32 cellular contexts compared by ENCODE assay signal in the genomic region with DNA sequence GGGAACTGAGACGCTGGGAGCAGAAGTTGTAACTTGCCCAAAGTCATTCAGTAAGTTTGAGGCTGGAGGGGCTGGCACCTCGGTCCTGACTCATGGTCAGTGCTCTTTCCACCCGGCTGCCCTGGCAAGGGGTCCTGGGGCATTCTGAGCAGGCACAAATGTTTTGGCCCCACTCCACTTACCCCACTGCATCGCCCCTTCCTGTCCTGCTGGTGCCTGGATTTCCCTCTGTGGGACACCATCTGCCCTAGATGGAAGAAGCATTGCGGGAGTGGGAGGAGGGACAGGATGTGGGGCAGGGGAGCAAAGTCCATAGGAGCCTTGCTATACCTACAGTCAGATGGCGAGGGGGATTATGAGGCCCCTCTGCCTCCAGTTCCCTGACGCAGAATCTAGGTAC. TPM values are rescaled to one million over a fixed set of nuclear protein-coding genes. Genes with fewer than 3 reads are reported as not detected.
DNase-seq lines count a peak whose midpoint lies in the region; ATAC-seq and TF ChIP-seq lines count a peak whose summit lies in the region.
"Had no signal": no experiment of that assay in that cellular context is flagged by ENCODE, and none has a peak within 500 bp of the region (broad histone marks: within the 10 kb centered on the region; RNA-seq: fewer than 3 reads in every experiment).

No MANE protein-coding gene starts in this region.

- no peaks in the 10 kb centered on the region for H3K36me3 ChIP-seq in tibial nerve
- H3K36me3 ChIP-seq: uterus had no signal

- H3K27ac ChIP-seq in tibial nerve: peak overlapping the region in 3 of 4 donors; percentile 50 to 92 (median 60)
- H3K27ac ChIP-seq: 22Rv1, epithelial cell of prostate, VCaP had no signal

- ATAC-seq in HG03520 (IDR thresholded peaks at IDR 0.05; ENCODE audit: unreplicated experiment): no peak
- ATAC-seq in GM19395 (IDR thresholded peaks at IDR 0.05; ENCODE audit: unreplicated experiment): no peak
- ATAC-seq in GM21786 (IDR thresholded peaks at IDR 0.05; ENCODE audit: unreplicated experiment): no peak
- ATAC-seq: activated naive CD8-positive, alpha-beta T cell treated with anti-CD3 and anti-CD28 coated beads, Interleukin-2, amount 50 U/mL, for 24 hours; activated T-cell treated with anti-CD3 and anti-CD28 coated beads, Interleukin-2, amount 50 U/mL, for 4 hours; GM23338; right cardiac atrium; stimulated activated effector memory CD8-positive, alpha-beta T cell treated with anti-CD3 and anti-CD28 coated beads, Interleukin-12 subunit alpha, Interleukin-12 subunit beta, amount 100 ng/mL, for 72 hours had no signal

- 60 to 83% methylated on average over 6 to 7 of the region's 7 CpGs for WGBS in tibial nerve, 2 donors

- no peak overlapping the region for H3K4me3 ChIP-seq in tibial nerve
- H3K4me3 ChIP-seq: GM23338, uterus had no signal

- H3K36me3 Mint-ChIP-seq in brain: no peaks in the 10 kb centered on the region
- no peaks in the 10 kb centered on the region for H3K36me3 Mint-ChIP-seq in nephron (ENCODE audit: low read depth)

- H3K27me3 Mint-ChIP-seq in brain (peaks cover 8% of the 10 kb centered on the region), nephron (ENCODE audit: low read depth) (peaks cover 20% of the 10 kb centered on the region)

- H3K4me1 ChIP-seq in tibial nerve: peaks cover 0 to 79% (median 12%) of the 10 kb centered on the region in 4 donors

- H3K4me3 Mint-ChIP-seq in brain (peak overlapping the region in 2 of 5 experiments; percentile 54 to 67), nephron (no peak overlapping the region)
- H3K4me3 Mint-ChIP-seq: activated naive CD8-positive, alpha-beta T cell treated with anti-CD3 and anti-CD28 coated beads, Interleukin-2, amount 50 U/mL, for 24 hours; activated T-cell treated with anti-CD3 and anti-CD28 coated beads, Interleukin-2, amount 50 U/mL, for 4 hours; CD4-positive, alpha-beta T cell; GM23338; nephron progenitor cell; stimulated activated effector memory CD8-positive, alpha-beta T cell treated with anti-CD3 and anti-CD28 coated beads, Interleukin-12 subunit alpha, Interleukin-12 subunit beta, amount 100 ng/mL, for 72 hours had no signal

- TF ChIP-seq EP300 in tibial nerve (IDR thresholded peaks at IDR 0.05): no peak

- DNase-seq in DMS 273 (lab: John Stamatoyannopoulos, UW; ENCODE audit: unreplicated experiment) (peak; percentile 45), DMS 273 treated with DMSO at 0.1 percent for 48 hours (lab: John Stamatoyannopoulos, UW) (no peak), tibial nerve (ENCODE audit: low spot score in 2 of 2) (no peak)
- DNase-seq: activated CD4-positive, alpha-beta T cell treated with anti-CD3 and anti-CD28 coated beads for 48 hours; activated gamma-delta T cell treated with Interleukin-2 at 50 U/mL for 16 hours; activated naive CD8-positive, alpha-beta T cell treated with anti-CD3 and anti-CD28 coated beads, Interleukin-2, amount 50 U/mL, for 24 hours; activated T-cell treated with anti-CD3 and anti-CD28 coated beads, Interleukin-2, amount 50 U/mL, for 4 hours; CD4-positive, alpha-beta T cell; cerebellar nuclear complex; effector CD8-positive, alpha-beta T cell; EL; KBM-7; NCI-H2081; NCI-H2227 treated with DMSO at 0.1 percent for 48 hours; nephron progenitor cell; SK-N-SH; stimulated activated CD4-positive, alpha-beta T cell treated with anti-CD3 and anti-CD28 coated beads, Interleukin-12 subunit alpha, Interleukin-12 subunit beta, amount 100 ng/mL, for 4 hours; stimulated activated CD4-positive, alpha-beta T cell treated with anti-CD3 and anti-CD28 coated beads, Interleukin-4, amount 100 ng/mL, for 24 hours; uterus had no signal

- peaks cover 89% of the 10 kb centered on the region for H3K4me1 Mint-ChIP-seq in brain
- peaks cover 61% of the 10 kb centered on the region for H3K4me1 Mint-ChIP-seq in nephron

- H3K27me3 ChIP-seq in tibial nerve: no peaks in the 10 kb centered on the region
- H3K27me3 ChIP-seq: uterus had no signal

- TF ChIP-seq CTCF in brain (conservative IDR thresholded peaks at IDR 0.05) (no peak), nephron (IDR thresholded peaks at IDR 0.05; ENCODE audit: unreplicated experiment in 3 of 3) (no peak), tibial nerve (IDR thresholded peaks at IDR 0.05) (no peak)

- TF ChIP-seq POLR2A in tibial nerve (IDR thresholded peaks at IDR 0.05): no peak

- H3K9me3 Mint-ChIP-seq in brain (no peaks in the 10 kb centered on the region), nephron (no peaks in the 10 kb centered on the region)
- H3K9me3 Mint-ChIP-seq: activated naive CD8-positive, alpha-beta T cell treated with anti-CD3 and anti-CD28 coated beads, Interleukin-2, amount 50 U/mL, for 24 hours; activated T-cell treated with anti-CD3 and anti-CD28 coated beads, Interleukin-2, amount 50 U/mL, for 4 hours; CD4-positive, alpha-beta T cell; GM23338; nephron progenitor cell; stimulated activated effector memory CD8-positive, alpha-beta T cell treated with anti-CD3 and anti-CD28 coated beads, Interleukin-12 subunit alpha, Interleukin-12 subunit beta, amount 100 ng/mL, for 72 hours had no signal

- H3K27ac Mint-ChIP-seq in brain (peak overlapping the region in 4 of 5 experiments; percentile 92 to 98 (median 96)), nephron (peak overlapping the region; percentile 44 to 85 (median 62))
- H3K27ac Mint-ChIP-seq: activated naive CD8-positive, alpha-beta T cell treated with anti-CD3 and anti-CD28 coated beads, Interleukin-2, amount 50 U/mL, for 24 hours; CD4-positive, alpha-beta T cell; GM23338; nephron progenitor cell; stimulated activated effector memory CD8-positive, alpha-beta T cell treated with anti-CD3 and anti-CD28 coated beads, Interleukin-12 subunit alpha, Interleukin-12 subunit beta, amount 100 ng/mL, for 72 hours had no signal

- H3K9me3 ChIP-seq in tibial nerve: no peaks in the 10 kb centered on the region
- H3K9me3 ChIP-seq: SK-N-SH, uterus had no signal

RNA-seq across cellular contexts. Expression of a gene that starts 4.5 kb away (rescaled TPM):
- polyA plus RNA-seq in brain (ENCODE audit: insufficient read depth, low read depth, low replicate concordance): 59.3 TPM
- 10 to 100 TPM in 1 of 4 donors, 1 to 10 TPM in 3; 6.3 to 12.6 (median 9.6) TPM for total RNA-seq in tibial nerve
- total RNA-seq: CD4-positive, alpha-beta T cell; HT-29; T-helper 2 cell treated with Interferon-gamma antibody and Interleukin-4, amounts not matched to agents 100 ng/mL and 5 ng/mL, for 36 hours had no signal
